Comparison of ENCODE assay signal across 8 cellular contexts in the genomic region with DNA sequence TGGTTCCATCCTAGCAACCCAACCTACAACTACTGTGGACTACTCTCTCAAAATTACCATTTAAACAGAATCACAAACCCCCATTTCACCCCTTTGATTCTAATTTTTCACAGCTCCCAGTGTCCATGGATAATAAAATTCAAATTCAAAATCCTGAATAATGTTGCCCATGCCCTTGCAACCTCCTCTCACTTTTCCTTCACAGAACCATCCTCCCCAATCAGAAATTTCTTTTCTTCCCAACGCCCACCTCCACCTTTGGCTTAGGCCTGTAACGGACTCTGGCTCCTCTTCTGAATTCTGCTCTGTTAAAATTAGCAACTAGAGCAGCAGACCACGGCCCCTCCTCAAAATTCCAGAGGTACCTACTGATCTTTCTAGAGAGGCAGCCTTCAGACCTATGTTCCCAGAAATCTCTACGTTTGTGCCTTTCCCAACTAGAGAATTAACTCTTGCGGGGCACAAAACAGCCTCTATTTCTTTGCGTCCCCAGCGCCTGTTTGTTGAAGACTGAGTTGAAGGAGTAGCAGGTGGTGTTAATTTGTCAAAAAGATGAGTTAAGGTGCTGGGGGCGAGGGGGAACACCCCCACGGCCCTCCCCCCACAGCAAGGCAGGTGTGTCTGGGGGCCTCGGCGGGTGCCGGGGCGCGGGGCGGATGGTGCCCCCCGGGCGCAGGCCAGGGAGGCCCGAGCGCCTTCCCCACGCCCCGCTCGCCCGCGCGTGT. TPM values are rescaled to one million over a fixed set of nuclear protein-coding genes. Genes with fewer than 3 reads are reported as not detected.
A peak's percentile ranks its signal among the peaks of the same experiment; 100 is the strongest.
DNase-seq lines count a peak whose midpoint lies in the region; ATAC-seq, FAIRE-seq and TF ChIP-seq lines count a peak whose summit lies in the region.

No MANE protein-coding gene starts in this region.

- H3K27me3 ChIP-seq in K562 (ENCODE audit: control insufficient read depth in 2 of 2, insufficient read depth in 2 of 2, low read length in 2 of 2): peaks cover 0 to 7% of the 10 kb centered on the region in 2 experiments; a peak in 1 of 5 replicates

- H3K27ac ChIP-seq in K562 (ENCODE audit: extremely low read depth, low read depth, low read length): peak overlapping the region; percentile 78

- CTCF ChIA-PET in K562 (lab: Yijun Ruan, JAX; ENCODE audit: low intra/inter-chr PET ratio): interaction anchor here (1.2 kb wide), 1 partner anchor 48 kb away, joined by 10 read pairs; no protein-coding TSS in a partner anchor

- 27% methylated on average over 11 of the region's 25 CpGs for WGBS in K562 (ENCODE audit: insufficient coverage, low coverage, missing lambda C conversion rate)

- H3K4me3 ChIP-seq in K562: peak overlapping the region; percentile 66

- no peak for TF ChIP-seq POLR2A in K562 (conservative IDR thresholded peaks at IDR 0.05)

- TF ChIP-seq CTCF in CD14-positive monocyte (IDR thresholded peaks at IDR 0.05) (no peak), K562 (IDR thresholded peaks at IDR 0.05 in 2 of 3, conservative IDR thresholded peaks at IDR 0.05 in 1 of 3; ENCODE audit: insufficient read depth in 2 of 3, low read depth in 1 of 3, low read length in 3 of 3) (no peak), mesothelial cell of epicardium (IDR thresholded peaks at IDR 0.05; ENCODE audit: unreplicated experiment) (no peak)

- ATAC-seq in HG03196 (IDR thresholded peaks at IDR 0.05; ENCODE audit: unreplicated experiment): peak; percentile 2
- ATAC-seq in K562: no peak
- ATAC-seq in HG03460 (IDR thresholded peaks at IDR 0.05; ENCODE audit: unreplicated experiment): no peak
- ATAC-seq in HG02981 (IDR thresholded peaks at IDR 0.05; ENCODE audit: unreplicated experiment): no peak
- ATAC-seq in HG02870 (IDR thresholded peaks at IDR 0.05; ENCODE audit: unreplicated experiment): no peak

- FAIRE-seq in K562 (lab: Jason Lieb, UNC): no peak

- no peaks in the 10 kb centered on the region for H3K9me3 Mint-ChIP-seq in CD14-positive monocyte
- no peaks in the 10 kb centered on the region for H3K9me3 Mint-ChIP-seq in mesothelial cell of epicardium

- in situ Hi-C loops in K562 (cut with MboI): no loop called here

- peaks cover 17% of the 10 kb centered on the region in 2 experiments; a peak in 4 of 5 replicates for H3K4me1 ChIP-seq in K562 (replicated peaks in 1 of 2; ENCODE audit: control insufficient read depth in 2 of 2, insufficient read depth in 2 of 2, low read length in 2 of 2)

- TF ChIP-seq RAD21 in K562 (CRISPR knock-in tag; conservative IDR thresholded peaks at IDR 0.05 in 1 of 2, IDR thresholded peaks at IDR 0.05 in 1 of 2): no peak

- H3K27me3 Mint-ChIP-seq in CD14-positive monocyte (ENCODE audit: low read depth in 3 of 3): peaks cover 4 to 10% (median 7%) of the 10 kb centered on the region in 3 donors
- no peaks in the 10 kb centered on the region for H3K27me3 Mint-ChIP-seq in mesothelial cell of epicardium (ENCODE audit: low read depth)

- H3K9ac ChIP-seq in K562 (ENCODE audit: insufficient read depth in 1 of 2, low read depth in 2 of 2, low read length in 2 of 2): peak overlapping the region; percentile 85 to 99

- H3K79me2 ChIP-seq in K562 (ENCODE audit: control insufficient read depth, insufficient read depth, low read length): peaks cover 44% of the 10 kb centered on the region

- intact Hi-C loops in CD14-positive monocyte (cut with micrococcal nuclease): loop anchor here (5.0 to 10.0 kb wide), 3 partner anchors 33 to 50 kb away; no protein-coding TSS in a partner anchor
- intact Hi-C loops in K562 (cut with micrococcal nuclease): loop anchor here (2.0 kb wide), 1 partner anchor 48 kb away; no protein-coding TSS in a partner anchor

- TF ChIP-seq EP300 in K562 (IDR thresholded peaks at IDR 0.05; ENCODE audit: low read length): no peak

- peak overlapping the region; percentile 86 for H3K4me2 ChIP-seq in K562 (ENCODE audit: insufficient read depth, low read length)

- TSS peak; percentile 86 for BruUV-seq in K562 (replicated peaks; lab: Mats Ljungman, UMichigan)

- 0 out of 3 replicates have a peak, but pooled peaks cover 2% of the 10 kb centered on the region for H3K36me3 ChIP-seq in K562 (ENCODE audit: control insufficient read depth, insufficient read depth, low read length)

- H3K4me1 Mint-ChIP-seq in CD14-positive monocyte (peaks cover 24% of the 10 kb centered on the region), mesothelial cell of epicardium (peaks cover 24% of the 10 kb centered on the region)

- DNase-seq in CD14-positive monocyte (ENCODE audit: low spot score) (no peak), K562 (ENCODE audit: extremely low read depth in 1 of 4, low spot score in 3 of 4) (no peak), mesothelial cell of epicardium (ENCODE audit: low spot score in 2 of 2, unreplicated experiment in 2 of 2) (no peak), NOMO-1 (lab: John Stamatoyannopoulos, UW; ENCODE audit: unreplicated experiment in 2 of 2) (no peak)

- POLR2A ChIA-PET in K562 (lab: Yijun Ruan, JAX): interaction anchor here (1.3 to 2.2 kb wide), 2 partner anchors 10 to 16 kb away, joined by 3 to 7 read pairs; no protein-coding TSS in a partner anchor

- no peaks in the 10 kb centered on the region for H3K9me1 ChIP-seq in K562 (ENCODE audit: control insufficient read depth, insufficient read depth, low read length)

- H3K9me3 ChIP-seq in K562 (replicated peaks; ENCODE audit: control insufficient read depth, insufficient read depth, low read depth, low read length): no peaks in the 10 kb centered on the region

- H3K36me3 Mint-ChIP-seq in CD14-positive monocyte: peaks cover 5 to 7% of the 10 kb centered on the region in 2 donors
- peaks cover under 1% of the 10 kb centered on the region for H3K36me3 Mint-ChIP-seq in mesothelial cell of epicardium

- H3K4me3 Mint-ChIP-seq in CD14-positive monocyte: peak overlapping the region; percentile 77 to 89
- H3K4me3 Mint-ChIP-seq in mesothelial cell of epicardium: peak overlapping the region; percentile 78

- peak overlapping the region; percentile 85 for H2AFZ ChIP-seq in K562 (ENCODE audit: low read depth, low read length)

- peak overlapping the region; percentile 22 to 87 (median 78) for H3K27ac Mint-ChIP-seq in CD14-positive monocyte
- peak overlapping the region; percentile 85 for H3K27ac Mint-ChIP-seq in mesothelial cell of epicardium

- no peaks in the 10 kb centered on the region for H4K20me1 ChIP-seq in K562 (replicated peaks; ENCODE audit: control insufficient read depth, insufficient read depth, low read length)

TF ChIP-seq in K562, 482 proteins besides CTCF, POLR2A, EP300 and RAD21 (continues in another document):
- TF ChIP-seq TGIF2 (CRISPR knock-in tag; IDR thresholded peaks at IDR 0.05) (0 out of 2 replicates have a peak, but pooled peaks have one; percentile 56), FOXA1 (IDR thresholded peaks at IDR 0.05; ENCODE audit: borderline replicate concordance) (no peak), TCF7 (IDR thresholded peaks at IDR 0.05; ENCODE audit: borderline replicate concordance) (no peak; the same call in 1 of the 2 replicates), POLR2AphosphoS2 (IDR thresholded peaks at IDR 0.05; ENCODE audit: low read length) (no peak), FOXK2 (conservative IDR thresholded peaks at IDR 0.05 in 1 of 2, IDR thresholded peaks at IDR 0.05 in 1 of 2; ENCODE audit: low read depth in 2 of 2) (no peak), ZNF695 (CRISPR knock-in tag; IDR thresholded peaks at IDR 0.05) (no peak), ZNF707 (CRISPR knock-in tag; conservative IDR thresholded peaks at IDR 0.05) (no peak), ILK (tag; IDR thresholded peaks at IDR 0.05; ENCODE audit: borderline replicate concordance, low read depth) (no peak)
- TF ChIP-seq, protein P1, sequence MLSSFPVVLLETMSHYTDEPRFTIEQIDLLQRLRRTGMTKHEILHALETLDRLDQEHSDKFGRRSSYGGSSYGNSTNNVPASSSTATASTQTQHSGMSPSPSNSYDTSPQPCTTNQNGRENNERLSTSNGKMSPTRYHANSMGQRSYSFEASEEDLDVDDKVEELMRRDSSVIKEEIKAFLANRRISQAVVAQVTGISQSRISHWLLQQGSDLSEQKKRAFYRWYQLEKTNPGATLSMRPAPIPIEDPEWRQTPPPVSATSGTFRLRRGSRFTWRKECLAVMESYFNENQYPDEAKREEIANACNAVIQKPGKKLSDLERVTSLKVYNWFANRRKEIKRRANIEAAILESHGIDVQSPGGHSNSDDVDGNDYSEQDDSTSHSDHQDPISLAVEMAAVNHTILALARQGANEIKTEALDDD (IDR thresholded peaks at IDR 0.05): no peak
- TF ChIP-seq, protein P2, sequence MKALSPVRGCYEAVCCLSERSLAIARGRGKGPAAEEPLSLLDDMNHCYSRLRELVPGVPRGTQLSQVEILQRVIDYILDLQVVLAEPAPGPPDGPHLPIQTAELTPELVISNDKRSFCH (CRISPR knock-in tag; IDR thresholded peaks at IDR 0.05): no peak
- TF ChIP-seq, protein P2 (tag; IDR thresholded peaks at IDR 0.05): peak; percentile 63

RNA-seq across cellular contexts. Expression of a gene that starts 0.4 kb away (rescaled TPM):
- polyA plus RNA-seq in CD14-positive monocyte (10 to 100 TPM; 21.6 to 30.7 TPM), K562 (2011; rRNA removed) (26.0 and 29.8 TPM in 2 replicates), K562 (2014; fragmentation: Illumina TruSeq; extraction: Trizol) (25.6 and 27.3 TPM in 2 replicates), K562 (2014; fragmentation: Nextera tagmentation; extraction: Ambion mirVana) (1 to 10 TPM; 9.8 to 9.9 TPM), K562 (2014; rRNA removed) (16.0 and 17.2 TPM in 2 replicates)
- 28.1 and 49.5 TPM in 2 replicates for total RNA-seq in K562 (2011; cell fraction: chromatin; rRNA removed; ENCODE audit: low replicate concordance)
- total RNA-seq in K562 (2011; cell fraction: nucleolus; rRNA removed): 9.5 and 14.5 TPM in 2 replicates
- total RNA-seq in K562 (2011; cell fraction: nucleoplasm; rRNA removed): 23.2 and 33.6 TPM in 2 replicates
- total RNA-seq in K562 (2014; rRNA removed) (19.2 and 19.3 TPM in 2 replicates), K562 (2014; rRNA removed; fragmentation: Illumina TruSeq; extraction: Trizol) (34.2 and 38.0 TPM in 2 replicates), K562 (2015; rRNA removed; fragmentation: Illumina TruSeq; extraction: Trizol) (30.2 and 32.8 TPM in 2 replicates), K562 (2021) (28.2 and 30.4 TPM in 2 replicates), mesothelial cell of epicardium (33.7 to 37.1 TPM (median 34.1 TPM) in 3 replicates)
- polyA plus RNA-seq in K562 (2011; cell fraction: cytosol; rRNA removed): 8.6 and 15.5 TPM in 2 replicates
- 13.8 and 17.0 TPM in 2 replicates for polyA plus RNA-seq in K562 (2011; cell fraction: nucleus; rRNA removed)
- polyA plus RNA-seq in K562 (2012): 15.6 and 16.9 TPM in 2 replicates
- 47.1 and 53.1 TPM in 2 replicates for polyA minus RNA-seq in K562 (2011; rRNA and poly(A)+ RNA removed)
- polyA minus RNA-seq in K562 (2011; cell fraction: cytosol; rRNA and poly(A)+ RNA removed): 25.6 and 51.2 TPM in 2 replicates
- 16.3 and 27.7 TPM in 2 replicates for polyA minus RNA-seq in K562 (2011; cell fraction: nucleus; rRNA and poly(A)+ RNA removed)
